Comparison of ENCODE assay signal across 21 cellular contexts in the genomic region with DNA sequence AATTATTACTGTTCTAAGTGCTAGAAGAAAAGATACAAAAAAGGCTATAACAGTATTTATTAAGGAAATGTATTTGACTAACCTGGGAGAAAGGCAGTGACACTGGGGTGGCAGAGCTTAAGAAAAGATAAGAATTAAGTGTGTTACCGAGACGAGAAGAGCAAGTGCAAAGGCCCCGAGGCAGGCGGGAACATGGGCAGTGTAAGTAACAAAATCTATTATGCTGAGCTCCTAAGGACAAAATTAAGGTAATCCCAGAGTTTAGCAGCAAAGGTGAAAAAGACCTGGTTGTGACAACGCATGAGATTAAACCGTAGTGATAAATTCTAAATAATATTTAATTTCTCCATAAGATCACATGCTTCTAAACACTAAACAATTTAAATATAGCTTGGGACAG.
"Had no signal": no experiment of that assay in that cellular context is flagged by ENCODE, and none has a peak within 500 bp of the region (broad histone marks: within the 10 kb centered on the region; RNA-seq: fewer than 3 reads in every experiment).

No MANE protein-coding gene starts in this region.

- H3K4me3 ChIP-seq: colonic mucosa, esophagus squamous epithelium, hepatocyte, lung, psoas muscle, sigmoid colon, skin epidermis, tibial artery had no signal

- H3K36me3 ChIP-seq: colonic mucosa, tibial artery had no signal

- H3K4me2 ChIP-seq: hepatocyte had no signal

- H3K4me1 ChIP-seq: colonic mucosa had no signal

- ATAC-seq: left cardiac atrium; left ventricle myocardium superior; psoas muscle; stimulated activated naive CD8-positive, alpha-beta T cell treated with anti-CD3 and anti-CD28 coated beads, Interleukin-15, Interleukin-2, amounts not matched to agents 100 U/mL and 50 U/mL, for 24 hours had no signal

- H3K9me3 Mint-ChIP-seq: nephron progenitor cell had no signal

- H3K27ac Mint-ChIP-seq: nephron progenitor cell had no signal

- H3K27ac ChIP-seq: colonic mucosa, esophagus squamous epithelium, hepatocyte, parathyroid adenoma, psoas muscle, sigmoid colon, skin epidermis, tibial artery had no signal

- H2AFZ ChIP-seq: hepatocyte, parathyroid adenoma had no signal

- H3K27me3 ChIP-seq: colonic mucosa, esophagus squamous epithelium, hepatocyte, sigmoid colon, tibial artery had no signal

- H3K9ac ChIP-seq: parathyroid adenoma had no signal

- H3K9me3 ChIP-seq: colonic mucosa, esophagus squamous epithelium, psoas muscle, sigmoid colon, tibial artery had no signal

- DNase-seq: colonic mucosa; dermis blood vessel endothelial cell; esophagus squamous epithelium; foreskin fibroblast; head of caudate nucleus; kidney; left cardiac atrium; left ventricle myocardium superior; mesenchymal stem cell; midbrain; nephron progenitor cell; psoas muscle; retina; sigmoid colon; stimulated activated CD4-positive, alpha-beta T cell treated with anti-CD3 and anti-CD28 coated beads, Interleukin-2, amount 100 ng/mL, for 48 hours; stimulated activated naive CD8-positive, alpha-beta T cell treated with anti-CD3 and anti-CD28 coated beads, Interleukin-15, Interleukin-2, amounts not matched to agents 100 U/mL and 50 U/mL, for 24 hours; tibial artery had no signal

- H3K4me3 Mint-ChIP-seq: nephron progenitor cell had no signal
